ENCODE assay signal across 10 cellular contexts in genomic region chr5:55220433-55221185, GRCh38. TPM values are rescaled to one million over a fixed set of nuclear protein-coding genes. Genes with fewer than 3 reads are reported as not detected.
DNase-seq lines count a peak whose midpoint lies in the region; ATAC-seq and TF ChIP-seq lines count a peak whose summit lies in the region.
"Had no signal": no experiment of that assay in that cellular context is flagged by ENCODE, and none has a peak within 500 bp of the region (broad histone marks: within the 10 kb centered on the region; RNA-seq: fewer than 3 reads in every experiment).

No MANE protein-coding gene starts in this region.

- peak overlapping the region; percentile 1 for H3K4me3 Mint-ChIP-seq in CD4-positive, alpha-beta T cell

- no peaks in the 10 kb centered on the region for H3K9me2 ChIP-seq in neural cell (ENCODE audit: insufficient read depth, low read length)

- H4K20me1 ChIP-seq in OCI-LY3 (ENCODE audit: insufficient read depth, low read length) (no peaks in the 10 kb centered on the region), neural cell (ENCODE audit: insufficient read depth) (no peaks in the 10 kb centered on the region)

- peaks cover 38% of the 10 kb centered on the region for H3K4me1 Mint-ChIP-seq in CD4-positive, alpha-beta T cell (ENCODE audit: low read depth)

- peaks cover 8% of the 10 kb centered on the region; the same call in 1 of the 2 replicates for H3K4me1 ChIP-seq in OCI-LY3 (ENCODE audit: low read length)

- TF ChIP-seq CTCF in CD4-positive, alpha-beta T cell (IDR thresholded peaks at IDR 0.05), result no peak
- TF ChIP-seq CTCF in OCI-LY3 (IDR thresholded peaks at IDR 0.05; ENCODE audit: low read depth, low read length) (peak; percentile 35), epithelial cell of esophagus (IDR thresholded peaks at IDR 0.05; ENCODE audit: insufficient read depth, low read depth, low read length, missing control alignments) (no peak), neural cell (IDR thresholded peaks at IDR 0.05; ENCODE audit: poor library complexity, severe bottlenecking) (peak; percentile 24)

- intact Hi-C loops in CD4-positive, alpha-beta T cell (cut with DNase I, micrococcal nuclease), result no loop called here

- H3K36me3 ChIP-seq in OCI-LY3 (replicated peaks; ENCODE audit: low read depth, low read length) (no peaks in the 10 kb centered on the region), neural cell (ENCODE audit: insufficient read depth, low read length) (no peaks in the 10 kb centered on the region)

- no peaks in the 10 kb centered on the region for H3F3A ChIP-seq in neural cell (ENCODE audit: insufficient read depth, low read length, poor library complexity, severe bottlenecking)

- no peaks in the 10 kb centered on the region for H3K36me3 Mint-ChIP-seq in CD4-positive, alpha-beta T cell (ENCODE audit: low read depth)

- no peak for TF ChIP-seq EP300 in neural cell (conservative IDR thresholded peaks at IDR 0.05; ENCODE audit: poor library complexity, severe bottlenecking)

- H3K9ac ChIP-seq in OCI-LY3 (ENCODE audit: low read length) (peak overlapping the region; percentile 75), neural cell (ENCODE audit: low read length) (no peak overlapping the region)

- H3K9me3 ChIP-seq in CD4-positive, alpha-beta T cell (ENCODE audit: control insufficient read depth, low read length), result no peaks in the 10 kb centered on the region
- no peaks in the 10 kb centered on the region for H3K9me3 ChIP-seq in OCI-LY3 (ENCODE audit: insufficient read depth, low read length)
- peaks cover 3% of the 10 kb centered on the region for H3K9me3 ChIP-seq in neural cell (ENCODE audit: low read length)

- no peak overlapping the region for H3K27ac Mint-ChIP-seq in CD4-positive, alpha-beta T cell

- peaks cover 79% of the 10 kb centered on the region for H3K27me3 ChIP-seq in CD4-positive, alpha-beta T cell (ENCODE audit: control insufficient read depth, insufficient read depth, low read length)
- H3K27me3 ChIP-seq in OCI-LY3 (ENCODE audit: low read depth, low read length), result no peaks in the 10 kb centered on the region
- peaks cover 79% of the 10 kb centered on the region for H3K27me3 ChIP-seq in neural cell (ENCODE audit: insufficient read depth, low read depth, low read length)

- DNase-seq in CD4-positive, alpha-beta T cell, result no peak
- peak; percentile 23 for DNase-seq in epithelial cell of esophagus (ENCODE audit: low read depth)
- DNase-seq in anterior cingulate cortex (lab: John Stamatoyannopoulos, UW), result no peak
- no peak for DNase-seq in NCI-H1105 treated with DMSO at 0.1 percent for 48 hours (lab: John Stamatoyannopoulos, UW)

- POLR2A ChIA-PET in CD4-positive, alpha-beta T cell (lab: Charles Lee), result interaction anchor here (1.3 kb wide), 1 partner anchor 11 kb away, joined by 5 read pairs; no protein-coding TSS in a partner anchor

- no peak for TF ChIP-seq RAD21 in neural cell (conservative IDR thresholded peaks at IDR 0.05)

- H3K4me2 ChIP-seq in OCI-LY3 (ENCODE audit: low read length) (peak overlapping the region; percentile 83), neural cell (ENCODE audit: low read length) (peak overlapping the region; percentile 25)

- peak; percentile 44 for ATAC-seq in CD4-positive, alpha-beta T cell (ENCODE audit: poor library complexity)
- ATAC-seq in HG02798 (IDR thresholded peaks at IDR 0.05; ENCODE audit: poor library complexity, unreplicated experiment) (no peak), HG03175 (IDR thresholded peaks at IDR 0.05; ENCODE audit: unreplicated experiment) (no peak)
- ATAC-seq: GM12878 had no signal

- H3K9me3 Mint-ChIP-seq in CD4-positive, alpha-beta T cell, result no peaks in the 10 kb centered on the region

- peak overlapping the region; percentile 89 for H3K4me3 ChIP-seq in OCI-LY3 (ENCODE audit: low read length)
- peak overlapping the region; percentile 25 for H3K4me3 ChIP-seq in epithelial cell of esophagus (ENCODE audit: low read length)
- H3K4me3 ChIP-seq in neural cell (ENCODE audit: low read length), result peak overlapping the region; percentile 61
- H3K4me3 ChIP-seq: GM12878 had no signal

- H3K79me2 ChIP-seq in OCI-LY3 (ENCODE audit: low read length), result no peaks in the 10 kb centered on the region
- no peaks in the 10 kb centered on the region for H3K79me2 ChIP-seq in neural cell (replicated peaks; ENCODE audit: insufficient read depth, low read length)

- H2AFZ ChIP-seq in OCI-LY3 (ENCODE audit: low read depth, low read length) (peak overlapping the region; percentile 99), neural cell (ENCODE audit: low read depth, low read length) (no peak overlapping the region)

- H3K27me3 Mint-ChIP-seq in CD4-positive, alpha-beta T cell, result peaks cover 84% of the 10 kb centered on the region

- CTCF ChIA-PET in CD4-positive, alpha-beta T cell (lab: Charles Lee), result interaction anchor here (0.6 kb wide), 1 partner anchor 21 kb away, joined by 3 read pairs; no protein-coding TSS in a partner anchor

- H3K27ac ChIP-seq in CD4-positive, alpha-beta T cell (ENCODE audit: low read depth, low read length), result no peak overlapping the region
- no peak overlapping the region for H3K27ac ChIP-seq in OCI-LY3 (ENCODE audit: low read length)
- no peak overlapping the region for H3K27ac ChIP-seq in neural cell (ENCODE audit: low read length)

TF ChIP-seq in neural cell, 6 proteins besides CTCF, POLR2A, EP300 and RAD21:
- TF ChIP-seq POLR2AphosphoS5 (IDR thresholded peaks at IDR 0.05) (peak; percentile 3), MXI1 (conservative IDR thresholded peaks at IDR 0.05; ENCODE audit: poor library complexity, severe bottlenecking) (no peak)

RNA-seq across cellular contexts. Expression of gene MCIDAS, which starts 6.5 kb away (rescaled TPM):
- total RNA-seq in CD4-positive, alpha-beta T cell, result not detected
- polyA plus RNA-seq in neural cell, result not detected in 2 replicates
- polyA minus RNA-seq in neural cell, result not detected in 2 replicates
- total RNA-seq: GM12878 had no signal
- polyA plus RNA-seq: GM12878 had no signal

RNA-seq across cellular contexts. Expression of gene CCNO, which starts 12.8 kb away (rescaled TPM):
- total RNA-seq in CD4-positive, alpha-beta T cell, result not detected
- polyA plus RNA-seq in neural cell, result 0.16 TPM in 1 of 2 replicates, not detected in the other
- not detected in 2 replicates for polyA minus RNA-seq in neural cell
- total RNA-seq: GM12878 had no signal

RNA-seq across cellular contexts. Expression of gene CDC20B, which starts 47.6 kb away (rescaled TPM):
- not detected for total RNA-seq in CD4-positive, alpha-beta T cell
- 0.28 TPM in 1 of 2 replicates, not detected in the other for polyA plus RNA-seq in neural cell
- not detected in 2 replicates for polyA minus RNA-seq in neural cell
- total RNA-seq: bronchial epithelial cell, GM12878 had no signal

Comparison
In these comparisons a context has a peak if more than half of its experiments do, and no peak if none do; other contexts are left out.
1. CTCF ChIP-seq: peak in OCI-LY3 (single experiment) and neural cell (single experiment); none in CD4-positive, alpha-beta T cell (single experiment) and epithelial cell of esophagus (single experiment).
2. H3K4me3 ChIP-seq: peak in every context shown above with its lines; median percentile 89 in OCI-LY3; 61 in neural cell; 25 in epithelial cell of esophagus.